In genomic region chr2:175037941-175038340, GRCh38 we compare ENCODE assay signal across 10 cellular contexts. TPM values are rescaled to one million over a fixed set of nuclear protein-coding genes. Genes with fewer than 3 reads are reported as not detected.
"Had no signal": no experiment of that assay in that cellular context is flagged by ENCODE, and none has a peak within 500 bp of the region (broad histone marks: within the 10 kb centered on the region; RNA-seq: fewer than 3 reads in every experiment).

No MANE protein-coding gene starts in this region.

- ATAC-seq: HCT116 had no signal

- H3K9me3 Mint-ChIP-seq: HFFc6, IgD-negative memory B cell had no signal

- H3K27me3 Mint-ChIP-seq: IgD-negative memory B cell had no signal

- H3K9ac ChIP-seq: GM23248, KMS-11 had no signal

- H3K27ac ChIP-seq: GM23248, KMS-11 had no signal

- H3K4me3 Mint-ChIP-seq: HFFc6 had no signal

- H3K4me3 ChIP-seq: GM23248, HAP-1 had no signal

- H3K36me3 ChIP-seq: HAP-1 had no signal

- H3K9me3 ChIP-seq: HAP-1 had no signal

- H2AFZ ChIP-seq: GM23248 had no signal

- DNase-seq: GM23248, GOT3, H7, HFFc6, KBM-7 had no signal

- H3K4me2 ChIP-seq: KMS-11 had no signal

- H3K27ac Mint-ChIP-seq: HFFc6, IgD-negative memory B cell had no signal

RNA-seq across cellular contexts. Expression of gene CHN1, which starts 32.8 kb away (rescaled TPM):
- total RNA-seq: HT-29 had no signal
